In the genomic region with DNA sequence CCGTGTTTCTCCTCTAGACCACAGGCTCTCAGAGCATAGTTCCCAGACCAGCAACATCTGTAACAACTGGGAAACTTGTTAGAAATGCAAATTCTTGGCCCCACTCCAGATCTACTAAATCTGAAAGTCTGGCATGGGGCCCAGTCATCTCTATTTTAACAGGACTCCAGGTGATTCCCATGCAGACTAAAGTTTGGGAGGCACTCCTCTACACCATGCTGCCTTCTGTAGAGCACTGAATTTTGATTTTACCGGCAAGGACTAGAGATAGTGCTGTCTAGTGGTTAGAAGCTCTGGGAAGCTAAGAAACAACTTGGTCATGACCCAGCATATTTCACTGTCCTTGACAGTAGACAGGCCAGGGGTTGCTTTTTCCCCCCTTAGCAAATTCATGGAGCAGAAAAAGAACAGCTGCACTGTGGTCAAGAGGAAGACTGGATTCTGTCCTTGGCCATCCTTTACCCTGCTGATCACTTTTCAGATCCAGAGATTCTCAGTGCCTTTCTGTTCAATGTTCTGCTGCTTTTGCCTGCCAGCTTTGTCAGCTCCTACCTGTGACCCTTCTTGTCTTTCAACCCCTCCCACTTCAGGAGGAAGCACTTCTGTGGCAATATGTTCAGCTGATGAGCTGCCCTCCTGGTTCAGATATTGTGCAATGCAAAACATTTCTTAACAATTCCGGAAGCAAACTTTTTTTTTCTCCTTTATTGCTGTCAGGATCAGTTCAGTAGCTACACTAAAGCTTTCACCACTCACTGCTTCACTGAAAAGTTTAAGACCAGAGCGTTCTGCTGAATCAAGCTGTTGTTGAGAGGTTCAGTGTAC, we compare ENCODE assay signal across 1 cellular context.
A peak's percentile ranks its signal among the peaks of the same experiment; 100 is the strongest.
TF ChIP-seq lines count a peak whose summit lies in the region.

No MANE protein-coding gene starts in this region.

TF ChIP-seq in HepG2, 621 proteins besides CTCF, POLR2A, EP300 and RAD21 (continued from another document and continues in another):
- no peak for TF ChIP-seq USF2 (IDR thresholded peaks at IDR 0.05; ENCODE audit: low read depth, low read length)
- no peak for TF ChIP-seq USF2 (CRISPR knock-in tag; IDR thresholded peaks at IDR 0.05; ENCODE audit: borderline replicate concordance)
- TF ChIP-seq ZNF746 (CRISPR knock-in tag; IDR thresholded peaks at IDR 0.05): no peak
- TF ChIP-seq HOXA3 (CRISPR knock-in tag; IDR thresholded peaks at IDR 0.05): peak; percentile 53; the same call in 1 of the 2 replicates
- peak; percentile 59 for TF ChIP-seq TEAD3 (CRISPR knock-in tag; optimal IDR thresholded peaks at IDR 0.05; ENCODE audit: borderline replicate concordance)
- peak; percentile 39; the same call in 1 of the 2 replicates for TF ChIP-seq ZBTB43 (CRISPR knock-in tag; conservative IDR thresholded peaks at IDR 0.05)
- TF ChIP-seq HOMEZ (CRISPR knock-in tag; IDR thresholded peaks at IDR 0.05; ENCODE audit: low read depth): peak; percentile 89
- no peak for TF ChIP-seq ZNF878 (CRISPR knock-in tag; IDR thresholded peaks at IDR 0.05)
- TF ChIP-seq SOX6 (IDR thresholded peaks at IDR 0.05): no peak
- peak; percentile 87 for TF ChIP-seq SOX6 (CRISPR knock-in tag; IDR thresholded peaks at IDR 0.05)
- no peak for TF ChIP-seq ZNF274 (CRISPR knock-in tag; IDR thresholded peaks at IDR 0.05)
- TF ChIP-seq SIX4 (CRISPR knock-in tag; IDR thresholded peaks at IDR 0.05): peak; percentile 66; the same call in 1 of the 2 replicates
- TF ChIP-seq ZKSCAN8 (CRISPR knock-in tag; IDR thresholded peaks at IDR 0.05; ENCODE audit: borderline replicate concordance): peak; percentile 79; the same call in 1 of the 2 replicates
- TF ChIP-seq, protein P1, sequence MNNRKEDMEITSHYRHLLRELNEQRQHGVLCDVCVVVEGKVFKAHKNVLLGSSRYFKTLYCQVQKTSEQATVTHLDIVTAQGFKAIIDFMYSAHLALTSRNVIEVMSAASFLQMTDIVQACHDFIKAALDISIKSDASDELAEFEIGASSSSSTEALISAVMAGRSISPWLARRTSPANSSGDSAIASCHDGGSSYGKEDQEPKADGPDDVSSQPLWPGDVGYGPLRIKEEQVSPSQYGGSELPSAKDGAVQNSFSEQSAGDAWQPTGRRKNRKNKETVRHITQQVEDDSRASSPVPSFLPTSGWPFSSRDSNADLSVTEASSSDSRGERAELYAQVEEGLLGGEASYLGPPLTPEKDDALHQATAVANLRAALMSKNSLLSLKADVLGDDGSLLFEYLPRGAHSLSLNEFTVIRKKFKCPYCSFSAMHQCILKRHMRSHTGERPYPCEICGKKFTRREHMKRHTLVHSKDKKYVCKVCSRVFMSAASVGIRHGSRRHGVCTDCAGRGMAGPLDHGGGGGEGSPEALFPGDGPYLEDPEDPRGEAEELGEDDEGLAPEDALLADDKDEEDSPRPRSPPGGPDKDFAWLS (CRISPR knock-in tag; IDR thresholded peaks at IDR 0.05; ENCODE audit: borderline replicate concordance): no peak
- TF ChIP-seq, protein P2, sequence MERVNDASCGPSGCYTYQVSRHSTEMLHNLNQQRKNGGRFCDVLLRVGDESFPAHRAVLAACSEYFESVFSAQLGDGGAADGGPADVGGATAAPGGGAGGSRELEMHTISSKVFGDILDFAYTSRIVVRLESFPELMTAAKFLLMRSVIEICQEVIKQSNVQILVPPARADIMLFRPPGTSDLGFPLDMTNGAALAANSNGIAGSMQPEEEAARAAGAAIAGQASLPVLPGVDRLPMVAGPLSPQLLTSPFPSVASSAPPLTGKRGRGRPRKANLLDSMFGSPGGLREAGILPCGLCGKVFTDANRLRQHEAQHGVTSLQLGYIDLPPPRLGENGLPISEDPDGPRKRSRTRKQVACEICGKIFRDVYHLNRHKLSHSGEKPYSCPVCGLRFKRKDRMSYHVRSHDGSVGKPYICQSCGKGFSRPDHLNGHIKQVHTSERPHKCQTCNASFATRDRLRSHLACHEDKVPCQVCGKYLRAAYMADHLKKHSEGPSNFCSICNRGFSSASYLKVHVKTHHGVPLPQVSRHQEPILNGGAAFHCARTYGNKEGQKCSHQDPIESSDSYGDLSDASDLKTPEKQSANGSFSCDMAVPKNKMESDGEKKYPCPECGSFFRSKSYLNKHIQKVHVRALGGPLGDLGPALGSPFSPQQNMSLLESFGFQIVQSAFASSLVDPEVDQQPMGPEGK (CRISPR knock-in tag; IDR thresholded peaks at IDR 0.05): peak; percentile 89
- 0 out of 2 replicates have a peak, but pooled peaks have one; percentile 58 for TF ChIP-seq ZFP36L1 (CRISPR knock-in tag; IDR thresholded peaks at IDR 0.05)
- TF ChIP-seq, protein P3, sequence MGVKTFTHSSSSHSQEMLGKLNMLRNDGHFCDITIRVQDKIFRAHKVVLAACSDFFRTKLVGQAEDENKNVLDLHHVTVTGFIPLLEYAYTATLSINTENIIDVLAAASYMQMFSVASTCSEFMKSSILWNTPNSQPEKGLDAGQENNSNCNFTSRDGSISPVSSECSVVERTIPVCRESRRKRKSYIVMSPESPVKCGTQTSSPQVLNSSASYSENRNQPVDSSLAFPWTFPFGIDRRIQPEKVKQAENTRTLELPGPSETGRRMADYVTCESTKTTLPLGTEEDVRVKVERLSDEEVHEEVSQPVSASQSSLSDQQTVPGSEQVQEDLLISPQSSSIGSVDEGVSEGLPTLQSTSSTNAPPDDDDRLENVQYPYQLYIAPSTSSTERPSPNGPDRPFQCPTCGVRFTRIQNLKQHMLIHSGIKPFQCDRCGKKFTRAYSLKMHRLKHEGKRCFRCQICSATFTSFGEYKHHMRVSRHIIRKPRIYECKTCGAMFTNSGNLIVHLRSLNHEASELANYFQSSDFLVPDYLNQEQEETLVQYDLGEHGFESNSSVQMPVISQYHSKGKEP (CRISPR knock-in tag; IDR thresholded peaks at IDR 0.05): no peak
- 0 out of 2 replicates have a peak, but pooled peaks have one; percentile 5 for TF ChIP-seq ZNF224 (CRISPR knock-in tag; IDR thresholded peaks at IDR 0.05)
- TF ChIP-seq GATAD2A (CRISPR knock-in tag; IDR thresholded peaks at IDR 0.05): peak; percentile 98
- no peak for TF ChIP-seq NR3C1 (CRISPR knock-in tag; IDR thresholded peaks at IDR 0.05)
- TF ChIP-seq ZNF747 (CRISPR knock-in tag; IDR thresholded peaks at IDR 0.05; ENCODE audit: borderline replicate concordance): peak; percentile 71; the same call in 1 of the 2 replicates
- TF ChIP-seq SYNCRIP (IDR thresholded peaks at IDR 0.05; ENCODE audit: insufficient read depth, low read depth, low read length): no peak
- TF ChIP-seq ETS1 (CRISPR knock-in tag; IDR thresholded peaks at IDR 0.05): no peak
- no peak for TF ChIP-seq ZBTB37 (CRISPR knock-in tag; IDR thresholded peaks at IDR 0.05)
- no peak for TF ChIP-seq EED (CRISPR knock-in tag; IDR thresholded peaks at IDR 0.05)
- TF ChIP-seq ZNF768 (CRISPR knock-in tag; IDR thresholded peaks at IDR 0.05): peak; percentile 38; the same call in 1 of the 2 replicates
- no peak for TF ChIP-seq ZNF678 (CRISPR knock-in tag; IDR thresholded peaks at IDR 0.05)
- TF ChIP-seq PAX8 (CRISPR knock-in tag; IDR thresholded peaks at IDR 0.05; ENCODE audit: borderline replicate concordance): no peak
- TF ChIP-seq, protein P4, sequence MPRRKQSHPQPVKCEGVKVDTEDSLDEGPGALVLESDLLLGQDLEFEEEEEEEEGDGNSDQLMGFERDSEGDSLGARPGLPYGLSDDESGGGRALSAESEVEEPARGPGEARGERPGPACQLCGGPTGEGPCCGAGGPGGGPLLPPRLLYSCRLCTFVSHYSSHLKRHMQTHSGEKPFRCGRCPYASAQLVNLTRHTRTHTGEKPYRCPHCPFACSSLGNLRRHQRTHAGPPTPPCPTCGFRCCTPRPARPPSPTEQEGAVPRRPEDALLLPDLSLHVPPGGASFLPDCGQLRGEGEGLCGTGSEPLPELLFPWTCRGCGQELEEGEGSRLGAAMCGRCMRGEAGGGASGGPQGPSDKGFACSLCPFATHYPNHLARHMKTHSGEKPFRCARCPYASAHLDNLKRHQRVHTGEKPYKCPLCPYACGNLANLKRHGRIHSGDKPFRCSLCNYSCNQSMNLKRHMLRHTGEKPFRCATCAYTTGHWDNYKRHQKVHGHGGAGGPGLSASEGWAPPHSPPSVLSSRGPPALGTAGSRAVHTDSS (CRISPR knock-in tag; conservative IDR thresholded peaks at IDR 0.05): no peak
- no peak for TF ChIP-seq ZNF761 (CRISPR knock-in tag; conservative IDR thresholded peaks at IDR 0.05)
- TF ChIP-seq KDM1A (CRISPR knock-in tag; IDR thresholded peaks at IDR 0.05): 0 out of 2 replicates have a peak, but pooled peaks have one; percentile 39
- TF ChIP-seq ZSCAN22 (CRISPR knock-in tag; IDR thresholded peaks at IDR 0.05): no peak
- peak; percentile 62; the same call in 1 of the 2 replicates for TF ChIP-seq YEATS2 (CRISPR knock-in tag; IDR thresholded peaks at IDR 0.05; ENCODE audit: borderline replicate concordance)
- TF ChIP-seq CBX1 (IDR thresholded peaks at IDR 0.05; ENCODE audit: low read depth): peak; percentile 74
- TF ChIP-seq PHF5A (CRISPR knock-in tag; IDR thresholded peaks at IDR 0.05; ENCODE audit: low read depth, unreplicated experiment): peak; percentile 59
- TF ChIP-seq JUNB (CRISPR knock-in tag; IDR thresholded peaks at IDR 0.05; ENCODE audit: borderline replicate concordance): no peak
- TF ChIP-seq, protein P5, sequence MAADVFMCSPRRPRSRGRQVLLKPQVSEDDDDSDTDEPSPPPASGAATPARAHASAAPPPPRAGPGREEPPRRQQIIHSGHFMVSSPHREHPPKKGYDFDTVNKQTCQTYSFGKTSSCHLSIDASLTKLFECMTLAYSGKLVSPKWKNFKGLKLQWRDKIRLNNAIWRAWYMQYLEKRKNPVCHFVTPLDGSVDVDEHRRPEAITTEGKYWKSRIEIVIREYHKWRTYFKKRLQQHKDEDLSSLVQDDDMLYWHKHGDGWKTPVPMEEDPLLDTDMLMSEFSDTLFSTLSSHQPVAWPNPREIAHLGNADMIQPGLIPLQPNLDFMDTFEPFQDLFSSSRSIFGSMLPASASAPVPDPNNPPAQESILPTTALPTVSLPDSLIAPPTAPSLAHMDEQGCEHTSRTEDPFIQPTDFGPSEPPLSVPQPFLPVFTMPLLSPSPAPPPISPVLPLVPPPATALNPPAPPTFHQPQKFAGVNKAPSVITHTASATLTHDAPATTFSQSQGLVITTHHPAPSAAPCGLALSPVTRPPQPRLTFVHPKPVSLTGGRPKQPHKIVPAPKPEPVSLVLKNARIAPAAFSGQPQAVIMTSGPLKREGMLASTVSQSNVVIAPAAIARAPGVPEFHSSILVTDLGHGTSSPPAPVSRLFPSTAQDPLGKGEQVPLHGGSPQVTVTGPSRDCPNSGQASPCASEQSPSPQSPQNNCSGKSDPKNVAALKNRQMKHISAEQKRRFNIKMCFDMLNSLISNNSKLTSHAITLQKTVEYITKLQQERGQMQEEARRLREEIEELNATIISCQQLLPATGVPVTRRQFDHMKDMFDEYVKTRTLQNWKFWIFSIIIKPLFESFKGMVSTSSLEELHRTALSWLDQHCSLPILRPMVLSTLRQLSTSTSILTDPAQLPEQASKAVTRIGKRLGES (CRISPR knock-in tag; IDR thresholded peaks at IDR 0.05; ENCODE audit: borderline replicate concordance): no peak
- TF ChIP-seq, protein P6, sequence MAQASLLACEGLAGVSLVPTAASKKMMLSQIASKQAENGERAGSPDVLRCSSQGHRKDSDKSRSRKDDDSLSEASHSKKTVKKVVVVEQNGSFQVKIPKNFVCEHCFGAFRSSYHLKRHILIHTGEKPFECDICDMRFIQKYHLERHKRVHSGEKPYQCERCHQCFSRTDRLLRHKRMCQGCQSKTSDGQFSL (CRISPR knock-in tag; IDR thresholded peaks at IDR 0.05): 0 out of 2 replicates have a peak, but pooled peaks have one; percentile 37
